13 cellular contexts compared by ENCODE assay signal in the genomic region with DNA sequence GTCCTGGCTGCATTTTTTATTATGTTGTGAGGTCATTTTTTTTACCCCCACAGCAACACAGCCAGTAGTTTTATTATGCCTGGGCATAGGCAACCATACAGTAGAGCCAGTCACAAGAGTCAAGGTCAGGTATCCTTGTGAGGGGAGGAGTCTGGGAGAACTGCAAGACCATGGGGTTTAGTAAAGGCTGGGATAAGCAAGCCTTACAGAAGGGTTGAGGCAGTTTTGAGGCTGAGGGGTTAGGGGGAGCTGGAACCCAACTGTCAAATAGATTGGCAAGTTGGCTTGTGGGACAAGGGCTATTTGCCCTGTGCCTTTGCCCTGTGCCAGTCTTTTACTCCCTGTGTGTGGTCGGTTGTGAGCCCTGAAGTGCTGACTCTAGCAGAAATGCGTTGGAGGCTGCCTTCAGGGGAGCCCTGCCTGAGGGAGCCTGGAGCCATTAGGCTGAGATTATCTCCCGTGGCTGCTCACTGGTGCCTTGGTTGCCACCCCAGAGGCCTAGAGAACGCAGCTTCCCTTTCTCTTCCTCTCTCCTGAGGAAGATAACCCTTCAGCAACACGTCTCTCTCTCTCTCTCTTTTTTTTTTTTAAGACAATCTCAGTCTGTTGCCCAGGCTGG. TPM values are rescaled to one million over a fixed set of nuclear protein-coding genes. Genes with fewer than 3 reads are reported as not detected.
A peak's percentile ranks its signal among the peaks of the same experiment; 100 is the strongest.
DNase-seq lines count a peak whose midpoint lies in the region; ATAC-seq, FAIRE-seq and TF ChIP-seq lines count a peak whose summit lies in the region.
"Had no signal": no experiment of that assay in that cellular context is flagged by ENCODE, and none has a peak within 500 bp of the region (broad histone marks: within the 10 kb centered on the region; RNA-seq: fewer than 3 reads in every experiment).

No MANE protein-coding gene starts in this region.

- no peak overlapping the region for H2AK9ac ChIP-seq in IMR-90 (replicated peaks; ENCODE audit: low read depth, low read length, poor library complexity)

- H4K5ac ChIP-seq in IMR-90 (ENCODE audit: low read depth, low read length), result no peak overlapping the region
- no peak overlapping the region for H4K5ac ChIP-seq in H1 (ENCODE audit: insufficient read length, low read depth, low read length)

- no TSS peak for BruUV-seq in IMR-90 (replicated peaks; lab: Mats Ljungman, UMichigan)

- H3K23me2 ChIP-seq in H1 (ENCODE audit: low read depth, low read length), result no peaks in the 10 kb centered on the region; the same call in 1 of the 2 replicates

- no peaks in the 10 kb centered on the region for H3K27me3 ChIP-seq in BLaER1 treated with 17β-estradiol and CSF1 and Interleukin-3, amounts not matched to agents 10 nM and 100 nM
- H3K27me3 ChIP-seq in IMR-90 (ENCODE audit: control insufficient read depth, insufficient read depth, low read length) (no peaks in the 10 kb centered on the region), H1 (replicated peaks in 1 of 4; ENCODE audit: control insufficient read depth in 3 of 4, extremely low read depth in 1 of 4, insufficient read depth in 3 of 4, low read length in 3 of 4) (no peaks in the 10 kb centered on the region), neutrophil (no peaks in the 10 kb centered on the region), stomach (no peaks in the 10 kb centered on the region)

- H2BK120ac ChIP-seq in IMR-90 (ENCODE audit: low read depth, low read length) (no peak overlapping the region), H1 (replicated peaks; ENCODE audit: low read depth, low read length) (no peak overlapping the region)

- peaks cover 51 to 62% (median 57%) of the 10 kb centered on the region in 10 experiments for H3K4me1 ChIP-seq in BLaER1 treated with 17β-estradiol and CSF1 and Interleukin-3, amounts not matched to agents 10 nM and 100 nM
- peaks cover 12% of the 10 kb centered on the region for H3K4me1 ChIP-seq in IMR-90 (ENCODE audit: control insufficient read depth, insufficient read depth, low read length)
- H3K4me1 ChIP-seq in H1 (replicated peaks in 1 of 4; ENCODE audit: control insufficient read depth in 3 of 4, insufficient read depth in 4 of 4, low read length in 3 of 4), result peaks cover 2 to 17% (median 12%) of the 10 kb centered on the region in 4 experiments; a peak in 4 of 7 replicates
- H3K4me1 ChIP-seq in neutrophil (ENCODE audit: control insufficient read depth in 1 of 2, insufficient read depth in 1 of 2, low read depth in 1 of 2, low read length in 1 of 2), result peaks cover 20 to 38% of the 10 kb centered on the region in 2 experiments
- peaks cover 40 to 90% (median 61%) of the 10 kb centered on the region in 4 donors for H3K4me1 ChIP-seq in stomach

- H2AFZ ChIP-seq in IMR-90 (replicated peaks; ENCODE audit: low read length, poor library complexity) (no peak overlapping the region), H1 (ENCODE audit: low read length) (no peak overlapping the region)

- FAIRE-seq in H1 (lab: Jason Lieb, UNC), result no peak

- no peak overlapping the region for H2BK12ac ChIP-seq in H1 (ENCODE audit: low read depth, low read length)

- H2AK5ac ChIP-seq in IMR-90 (ENCODE audit: low read depth, low read length), result no peak overlapping the region
- H2AK5ac ChIP-seq in H1 (ENCODE audit: low read depth, low read length), result no peak overlapping the region

- peak overlapping the region in 1 of 11 experiments; percentile 23; a peak in 1 of 22 replicates for H3K27ac ChIP-seq in BLaER1 treated with 17β-estradiol and CSF1 and Interleukin-3, amounts not matched to agents 10 nM and 100 nM
- H3K27ac ChIP-seq in IMR-90 (ENCODE audit: insufficient read depth, low read length) (no peak overlapping the region), H1 (ENCODE audit: low read depth, low read length) (no peak overlapping the region), neutrophil (peak overlapping the region; percentile 40), stomach (no peak overlapping the region)

- no peak overlapping the region for H3K4me3 ChIP-seq in BLaER1 treated with 17β-estradiol and CSF1 and Interleukin-3, amounts not matched to agents 10 nM and 100 nM
- no peak overlapping the region for H3K4me3 ChIP-seq in IMR-90 (ENCODE audit: insufficient read depth, low read depth, low read length)
- no peak overlapping the region for H3K4me3 ChIP-seq in H1 (ENCODE audit: extremely low read depth in 1 of 4, insufficient read depth in 2 of 4, low read depth in 3 of 4, low read length in 4 of 4)
- H3K4me3 ChIP-seq in neutrophil (ENCODE audit: low read depth in 1 of 2, low read length in 1 of 2), result no peak overlapping the region
- H3K4me3 ChIP-seq in stomach, result no peak overlapping the region

- ATAC-seq in IMR-90 (ENCODE audit: low read depth), result no peak
- no peak for ATAC-seq in GM18519 (IDR thresholded peaks at IDR 0.05; ENCODE audit: low FRiP score, unreplicated experiment)

- POLR2A ChIA-PET in IMR-90 (lab: Charles Lee; ENCODE audit: unreplicated experiment), result interaction anchor here (0.7 kb wide), 1 partner anchor 185 kb away, joined by 5 read pairs; no protein-coding TSS in a partner anchor
- POLR2A ChIA-PET in H1 (lab: Charles Lee; ENCODE audit: partially characterized antibody), result interaction anchor here (0.6 to 1.4 kb wide), 7 partner anchors 8 to 278 kb away, joined by 3 to 7 read pairs (median 3); a partner anchor contains a TSS

- TF ChIP-seq EP300 in H1 (IDR thresholded peaks at IDR 0.05; ENCODE audit: borderline replicate concordance in 1 of 2, low read depth in 2 of 2, low read length in 2 of 2) (no peak), stomach (IDR thresholded peaks at IDR 0.05) (no peak)

- H3K4ac ChIP-seq in IMR-90 (ENCODE audit: low read depth, low read length) (no peak overlapping the region), H1 (replicated peaks; ENCODE audit: insufficient read length, low read depth, low read length) (no peak overlapping the region)

- peaks cover 16 to 86% of the 10 kb centered on the region in 2 experiments for H3K79me2 ChIP-seq in H1 (ENCODE audit: control insufficient read depth in 1 of 2, insufficient read depth in 2 of 2, low read length in 2 of 2)

- H3K4me2 ChIP-seq in BLaER1 treated with 17β-estradiol and CSF1 and Interleukin-3, amounts not matched to agents 10 nM and 100 nM, result peak overlapping the region; percentile 15 to 67 (median 53)
- H3K4me2 ChIP-seq in IMR-90 (ENCODE audit: low read depth, low read length) (no peak overlapping the region), H1 (ENCODE audit: insufficient read depth in 1 of 2, low read depth in 2 of 2, low read length in 2 of 2) (peak overlapping the region in 1 of 2 experiments; percentile 7; a peak in 1 of 4 replicates)

- no peak overlapping the region for H2BK20ac ChIP-seq in IMR-90 (ENCODE audit: low read depth, low read length)
- H2BK20ac ChIP-seq in H1 (ENCODE audit: low read length), result no peak overlapping the region

- H3K56ac ChIP-seq in IMR-90 (ENCODE audit: extremely low read depth, insufficient read depth, low read length) (no peak overlapping the region), H1 (replicated peaks; ENCODE audit: insufficient read length, low read depth, low read length) (no peak overlapping the region)

- no peak for DNase-seq in IMR-90
- no peak for DNase-seq in H1 (ENCODE audit: low read depth in 1 of 2, low spot score in 2 of 2)
- no peak for DNase-seq in GM13976 (ENCODE audit: low spot score)
- DNase-seq in stomach, result no peak
- DNase-seq in NCI-H2171 treated with DMSO at 0.1 percent for 48 hours (lab: John Stamatoyannopoulos, UW), result no peak
- DNase-seq: activated CD4-positive, alpha-beta T cell treated with anti-CD3 and anti-CD28 coated beads for 48 hours; activated effector memory CD4-positive, alpha-beta T cell treated with anti-CD3 and anti-CD28 coated beads, Interleukin-2, amount 50 U/mL, for 16 hours; caudate nucleus; Karpas-422; NCI-H2029 treated with DMSO at 0.1 percent for 48 hours had no signal

- intact Hi-C loops in IMR-90 (cut with micrococcal nuclease) (no loop called here), stomach (cut with DNase I; ENCODE audit: low total_unique reads) (no loop called here)

- no peaks in the 10 kb centered on the region for H3K9me3 ChIP-seq in BLaER1 treated with 17β-estradiol and CSF1 and Interleukin-3, amounts not matched to agents 10 nM and 100 nM (replicated peaks in 1 of 11)
- H3K9me3 ChIP-seq in IMR-90 (ENCODE audit: control insufficient read depth, insufficient read depth, low read length) (no peaks in the 10 kb centered on the region), H1 (ENCODE audit: insufficient read depth in 2 of 2, low read depth in 1 of 2, low read length in 1 of 2) (peaks cover 0 to 3% of the 10 kb centered on the region in 2 experiments; a peak in 1 of 4 replicates), neutrophil (no peaks in the 10 kb centered on the region), stomach (no peaks in the 10 kb centered on the region)

- 0 out of 2 replicates have a peak overlapping the region, but pooled peaks have one; percentile 35 for H3K14ac ChIP-seq in IMR-90 (replicated peaks; ENCODE audit: low read depth, low read length)
- H3K14ac ChIP-seq in H1 (ENCODE audit: insufficient read length), result no peak overlapping the region

- TF ChIP-seq RAD21 in IMR-90 (IDR thresholded peaks at IDR 0.05; ENCODE audit: low read length) (no peak), H1 (IDR thresholded peaks at IDR 0.05 in 1 of 2, conservative IDR thresholded peaks at IDR 0.05 in 1 of 2; ENCODE audit: low read depth in 2 of 2, low read length in 2 of 2) (no peak)

- in situ Hi-C loops in IMR-90 (cut with MboI; ENCODE audit: low sequenced_read_pairs) (no loop called here), GM13976 (cut with MboI; ENCODE audit: low sequenced_read_pairs, unreplicated experiment) (no loop called here)

- no peak for TF ChIP-seq POLR2A in IMR-90 (IDR thresholded peaks at IDR 0.05; ENCODE audit: low read depth, low read length)
- TF ChIP-seq POLR2A in H1 (IDR thresholded peaks at IDR 0.05; ENCODE audit: control extremely low read depth in 1 of 2, low read depth in 2 of 2, low read length in 2 of 2), result no peak
- TF ChIP-seq POLR2A in stomach (IDR thresholded peaks at IDR 0.05), result no peak

- H3K36me3 ChIP-seq in BLaER1 treated with 17β-estradiol and CSF1 and Interleukin-3, amounts not matched to agents 10 nM and 100 nM, result peaks cover 0 to 50% (median 17%) of the 10 kb centered on the region in 11 experiments; a peak in 18 of 22 replicates
- H3K36me3 ChIP-seq in IMR-90 (ENCODE audit: control insufficient read depth, insufficient read depth, low read length) (0 out of 2 replicates have a peak, but pooled peaks cover 1% of the 10 kb centered on the region), H1 (ENCODE audit: control insufficient read depth in 2 of 4, insufficient read depth in 4 of 4, low read length in 3 of 4) (no peaks in the 10 kb centered on the region), neutrophil (peaks cover 5% of the 10 kb centered on the region), stomach (no peaks in the 10 kb centered on the region)

- H4K8ac ChIP-seq in IMR-90 (ENCODE audit: low read depth in 2 of 2, low read length in 2 of 2) (0 out of 4 replicates have a peak overlapping the region, but pooled peaks of 1 of the 2 experiments have one; percentile 37), H1 (ENCODE audit: extremely low read depth, insufficient read depth, low read length) (no peak overlapping the region)

- H4K91ac ChIP-seq in IMR-90 (ENCODE audit: insufficient read depth, low read depth, low read length) (no peak overlapping the region), H1 (replicated peaks; ENCODE audit: insufficient read length, low read length) (no peak overlapping the region)

- peaks cover 98 to 100% (median 99%) of the 10 kb centered on the region in 11 experiments for H4K20me1 ChIP-seq in BLaER1 treated with 17β-estradiol and CSF1 and Interleukin-3, amounts not matched to agents 10 nM and 100 nM
- peaks cover 89% of the 10 kb centered on the region for H4K20me1 ChIP-seq in IMR-90 (ENCODE audit: insufficient read depth, low read length)
- H4K20me1 ChIP-seq in H1 (replicated peaks in 1 of 2; ENCODE audit: control insufficient read depth in 1 of 2, insufficient read depth in 2 of 2, low read length in 2 of 2), result peaks cover 13 to 36% of the 10 kb centered on the region in 2 experiments

- TF ChIP-seq CTCF in IMR-90 (conservative IDR thresholded peaks at IDR 0.05; ENCODE audit: low read depth, low read length), result no peak
- no peak for TF ChIP-seq CTCF in H1 (IDR thresholded peaks at IDR 0.05; ENCODE audit: control extremely low read depth in 1 of 3, insufficient read depth in 1 of 3, low read depth in 1 of 3, low read length in 3 of 3)
- TF ChIP-seq CTCF in neutrophil (IDR thresholded peaks at IDR 0.05), result no peak
- no peak for TF ChIP-seq CTCF in GM13976 (IDR thresholded peaks at IDR 0.05; ENCODE audit: borderline replicate concordance, control extremely low read depth, extremely low read depth, insufficient read depth, missing control alignments)
- TF ChIP-seq CTCF in stomach (IDR thresholded peaks at IDR 0.05), result no peak

- H3K79me1 ChIP-seq in IMR-90 (ENCODE audit: low read depth in 1 of 2, low read length in 2 of 2), result peaks cover 66 to 88% of the 10 kb centered on the region in 2 experiments
- H3K79me1 ChIP-seq in H1 (ENCODE audit: low read depth, low read length), result peaks cover 12% of the 10 kb centered on the region

- H2BK15ac ChIP-seq in IMR-90 (ENCODE audit: low read depth, low read length) (no peak overlapping the region), H1 (ENCODE audit: low read length) (no peak overlapping the region)

- H3K18ac ChIP-seq in IMR-90 (ENCODE audit: low read depth, low read length) (no peak overlapping the region), H1 (ENCODE audit: extremely low read depth, low read length) (no peak overlapping the region)

- 22% methylated on average over 3 of the region's 5 CpGs; no CpG with 5 or more reads in 1 of the 2 experiments for WGBS in IMR-90 (ENCODE audit: extremely low coverage in 2 of 2, insufficient read length in 1 of 2), 2 experiments
- 55% methylated on average over 5 of the region's 5 CpGs; no CpG with 5 or more reads in 1 of the 2 experiments for WGBS in H1 (ENCODE audit: extremely low coverage in 1 of 2, insufficient coverage in 1 of 2, insufficient read length in 1 of 2, insufficient replicate concordance in 2 of 2, low coverage in 1 of 2, low lambda C conversion rate in 2 of 2, missing lambda C conversion rate in 1 of 2), 2 experiments
- 17 to 37% (median 27%) methylated on average over 5 of the region's 5 CpGs for WGBS in stomach, 5 donors

- dilution Hi-C loops in IMR-90 (cut with HindIII; ENCODE audit: low sequenced_read_pairs, unreplicated experiment), result no loop called here

- CTCF ChIA-PET in IMR-90 (lab: Yijun Ruan, JAX), result no interaction called here
- CTCF ChIA-PET in H1 (lab: Charles Lee; ENCODE audit: partially characterized antibody), result interaction anchor here (0.6 to 3.0 kb wide), 17 partner anchors 7 to 232 kb away, joined by 3 to 8 read pairs (median 4); no protein-coding TSS in a partner anchor

- peaks cover 48% of the 10 kb centered on the region for H3K9me1 ChIP-seq in IMR-90 (ENCODE audit: insufficient read depth, low read length)

- H2BK5ac ChIP-seq in IMR-90 (ENCODE audit: low read depth, low read length, poor library complexity, severe bottlenecking) (no peak overlapping the region), H1 (ENCODE audit: low read depth, low read length) (peak overlapping the region; percentile 44; the same call in 1 of the 2 replicates)

- H3K9ac ChIP-seq in BLaER1 treated with 17β-estradiol and CSF1 and Interleukin-3, amounts not matched to agents 10 nM and 100 nM, result no peak overlapping the region
- H3K9ac ChIP-seq in IMR-90 (ENCODE audit: low read depth, low read length), result no peak overlapping the region
- no peak overlapping the region for H3K9ac ChIP-seq in H1 (replicated peaks in 1 of 4; ENCODE audit: extremely low read depth in 1 of 4, low read depth in 3 of 4, low read length in 3 of 4)

- no peak overlapping the region; the same call in 1 of the 2 replicates for H3K23ac ChIP-seq in IMR-90 (ENCODE audit: low read depth, low read length)
- H3K23ac ChIP-seq in H1 (ENCODE audit: insufficient read length), result no peak overlapping the region

RNA-seq across cellular contexts. Expression of a gene that starts 31.1 kb away (rescaled TPM):
- total RNA-seq in IMR-90 (2012; rRNA removed) (45.8 and 46.2 TPM in 2 replicates), stomach (100 to 1,000 TPM in 1 of 5 donors, 10 to 100 TPM in 4; 21.6 to 389 (median 67.4) TPM)
- polyA plus RNA-seq in IMR-90 (2012; rRNA removed) (115 and 123 TPM in 2 replicates), H1 (2011; rRNA removed) (133 and 185 TPM in 2 replicates), stomach (100 to 1,000 TPM; 117 to 160 (median 129) TPM)
- polyA plus RNA-seq in IMR-90 (2012; cell fraction: cytosol; rRNA removed), result 145 and 250 TPM in 2 replicates
- polyA plus RNA-seq in IMR-90 (2012; cell fraction: nucleus; rRNA removed; ENCODE audit: low replicate concordance), result 72.9 and 111 TPM in 2 replicates
- 148 and 150 TPM in 2 replicates for total RNA-seq in H1 (2021; fragmentation: NEBNext Ultra II Directional; extraction: Animal tissue kit (Norgen Biotek cat#: 25700))
- polyA plus RNA-seq in H1 (2011; cell fraction: cytosol; rRNA removed), result 176 TPM
- polyA plus RNA-seq in H1 (2011; cell fraction: nucleus; rRNA removed), result 127 TPM
- 102 to 160 TPM (median 153 TPM) in 4 replicates for polyA plus RNA-seq in H1 (2012, experiment 1 of 2)
- polyA plus RNA-seq in H1 (2012, experiment 2 of 2), result 148 TPM
- polyA plus RNA-seq in H1 (2013, experiment 1 of 2), result 96.1 TPM
- 94.3 TPM for polyA plus RNA-seq in H1 (2013, experiment 2 of 2)
- 65.8 and 87.5 TPM in 2 replicates for polyA minus RNA-seq in H1 (2011; rRNA and poly(A)+ RNA removed)
- polyA minus RNA-seq in H1 (2011; cell fraction: cytosol; rRNA and poly(A)+ RNA removed), result 75.6 TPM
- polyA minus RNA-seq in H1 (2011; cell fraction: nucleus; rRNA and poly(A)+ RNA removed), result 64.8 TPM
